16 cellular contexts compared by ENCODE assay signal in genomic region chr1:244759158-244759557, GRCh38.
"Had no signal": no experiment of that assay in that cellular context is flagged by ENCODE, and none has a peak within 500 bp of the region (broad histone marks: within the 10 kb centered on the region; RNA-seq: fewer than 3 reads in every experiment).

No MANE protein-coding gene starts in this region.

- ATAC-seq: left lobe of liver; natural killer cell treated with Interleukin-12 subunit alpha and Interleukin-12 subunit beta and Interleukin-15 and Interleukin-18, amount 100 ng/mL, for 72 hours; stimulated activated effector memory CD8-positive, alpha-beta T cell treated with anti-CD3 and anti-CD28 coated beads, Interleukin-12 subunit alpha, Interleukin-12 subunit beta, amount 100 ng/mL, for 72 hours; stimulated activated naive CD8-positive, alpha-beta T cell treated with anti-CD3 and anti-CD28 coated beads, Interleukin-15, Interleukin-2, amounts not matched to agents 100 U/mL and 50 U/mL, for 24 hours; upper lobe of right lung had no signal

- H3K4me3 ChIP-seq: dorsolateral prefrontal cortex, hepatocyte, tibial artery, upper lobe of right lung, vagina had no signal

- H3K9me3 ChIP-seq: tibial artery, upper lobe of right lung, vagina had no signal

- H3K4me1 Mint-ChIP-seq: stimulated activated effector memory CD8-positive, alpha-beta T cell treated with anti-CD3 and anti-CD28 coated beads, Interleukin-12 subunit alpha, Interleukin-12 subunit beta, amount 100 ng/mL, for 72 hours had no signal

- H3K4me3 Mint-ChIP-seq: natural killer cell treated with Interleukin-12 subunit alpha and Interleukin-12 subunit beta and Interleukin-15 and Interleukin-18, amount 100 ng/mL, for 72 hours; stimulated activated effector memory CD8-positive, alpha-beta T cell treated with anti-CD3 and anti-CD28 coated beads, Interleukin-12 subunit alpha, Interleukin-12 subunit beta, amount 100 ng/mL, for 72 hours had no signal

- H3K27ac Mint-ChIP-seq: natural killer cell treated with Interleukin-12 subunit alpha and Interleukin-12 subunit beta and Interleukin-15 and Interleukin-18, amount 100 ng/mL, for 72 hours; stimulated activated effector memory CD8-positive, alpha-beta T cell treated with anti-CD3 and anti-CD28 coated beads, Interleukin-12 subunit alpha, Interleukin-12 subunit beta, amount 100 ng/mL, for 72 hours had no signal

- H3K79me2 ChIP-seq: hepatocyte had no signal

- H3K36me3 ChIP-seq: tibial artery, upper lobe of right lung, vagina had no signal

- H3K4me2 ChIP-seq: hepatocyte had no signal

- H3K27me3 ChIP-seq: hepatocyte, tibial artery, upper lobe of right lung, vagina had no signal

- DNase-seq: cortex of kidney; dorsolateral prefrontal cortex; effector CD8-positive, alpha-beta T cell; foreskin melanocyte; mammary epithelial cell; occipital lobe; stimulated activated CD4-positive, alpha-beta T cell treated with anti-CD3 and anti-CD28 coated beads, Interleukin-4, amount 100 ng/mL, for 1 hour; stimulated activated CD8-positive, alpha-beta memory T cell treated with anti-CD3 and anti-CD28 coated beads, Interleukin-4, amount 100 ng/mL, for 48 hours; stimulated activated naive CD8-positive, alpha-beta T cell treated with anti-CD3 and anti-CD28 coated beads, Interleukin-15, Interleukin-2, amounts not matched to agents 100 U/mL and 50 U/mL, for 24 hours; tibial artery; upper lobe of right lung had no signal

- H3K27ac ChIP-seq: dorsolateral prefrontal cortex, hepatocyte, tibial artery, upper lobe of right lung, vagina had no signal

- H3K4me1 ChIP-seq: upper lobe of right lung, vagina had no signal

- H3K36me3 Mint-ChIP-seq: natural killer cell treated with Interleukin-12 subunit alpha and Interleukin-12 subunit beta and Interleukin-15 and Interleukin-18, amount 100 ng/mL, for 72 hours; stimulated activated effector memory CD8-positive, alpha-beta T cell treated with anti-CD3 and anti-CD28 coated beads, Interleukin-12 subunit alpha, Interleukin-12 subunit beta, amount 100 ng/mL, for 72 hours had no signal
